18 cellular contexts compared by ENCODE assay signal in genomic region chr1:66267211-66267940, GRCh38.
DNase-seq lines count a peak whose midpoint lies in the region; ATAC-seq and TF ChIP-seq lines count a peak whose summit lies in the region.
"Had no signal": no experiment of that assay in that cellular context is flagged by ENCODE, and none has a peak within 500 bp of the region (broad histone marks: within the 10 kb centered on the region; RNA-seq: fewer than 3 reads in every experiment).

No MANE protein-coding gene starts in this region.

- H3K36me3 ChIP-seq in SJSA1, result no peaks in the 10 kb centered on the region
- no peaks in the 10 kb centered on the region for H3K36me3 ChIP-seq in skeletal muscle tissue (ENCODE audit: control insufficient read depth in 3 of 3, insufficient read depth in 3 of 3, low read length in 3 of 3)
- H3K36me3 ChIP-seq: prostate gland, transverse colon had no signal

- peak overlapping the region; percentile 0 to 69 (median 62) for H3K9ac ChIP-seq in skeletal muscle tissue (ENCODE audit: low read depth in 1 of 3, low read length in 3 of 3)

- H3K4me3 ChIP-seq in HL-60 (replicated peaks; ENCODE audit: insufficient read depth, low read length) (no peak overlapping the region), SJSA1 (no peak overlapping the region), fibroblast of pulmonary artery (replicated peaks; ENCODE audit: low read depth, low read length) (no peak overlapping the region), skeletal muscle tissue (ENCODE audit: low read length in 3 of 3) (peak overlapping the region; percentile 43 to 54 (median 46))
- H3K4me3 ChIP-seq: prostate gland, transverse colon had no signal

- ATAC-seq in HG02884 (IDR thresholded peaks at IDR 0.05; ENCODE audit: unreplicated experiment), result no peak

- H3K4me1 ChIP-seq in SJSA1 (replicated peaks) (peaks cover 82% of the 10 kb centered on the region), skeletal muscle tissue (ENCODE audit: control insufficient read depth in 3 of 3, insufficient read depth in 3 of 3, low read length in 3 of 3) (peaks cover 37 to 52% (median 44%) of the 10 kb centered on the region in 3 donors)

- H3K27me3 ChIP-seq in HL-60 (ENCODE audit: insufficient read depth, poor library complexity, severe bottlenecking) (no peaks in the 10 kb centered on the region), SJSA1 (replicated peaks) (no peaks in the 10 kb centered on the region), skeletal muscle tissue (ENCODE audit: control insufficient read depth in 3 of 3, insufficient read depth in 3 of 3, low read length in 3 of 3) (no peaks in the 10 kb centered on the region)
- H3K27me3 ChIP-seq: transverse colon had no signal

- no peak for DNase-seq in HL-60 (ENCODE audit: low read depth in 1 of 2, low spot score in 1 of 2)
- no peak for DNase-seq in SJSA1 (ENCODE audit: low read depth in 1 of 2, low spot score in 2 of 2)
- DNase-seq in fibroblast of pulmonary artery (ENCODE audit: low read depth), result peak; percentile 73
- no peak for DNase-seq in H4 (ENCODE audit: low spot score)
- no peak for DNase-seq in activated effector memory CD4-positive, alpha-beta T cell treated with anti-CD3 and anti-CD28 coated beads, Interleukin-2, amount 50 U/mL, for 16 hours
- DNase-seq: activated CD4-positive, alpha-beta memory T cell treated with anti-CD3 and anti-CD28 coated beads for 36 hours; aorta; CD4-positive, CD25-positive, alpha-beta regulatory T cell; effector CD4-positive, alpha-beta T cell; glutamatergic neuron; NCI-H1930; NCI-H526; Right ventricle myocardium superior; T1000; transverse colon had no signal

- H3K9me3 ChIP-seq in SJSA1 (replicated peaks) (no peaks in the 10 kb centered on the region), skeletal muscle tissue (ENCODE audit: control insufficient read depth in 3 of 3, low read length in 3 of 3) (no peaks in the 10 kb centered on the region)
- H3K9me3 ChIP-seq: prostate gland, transverse colon had no signal

- TF ChIP-seq CTCF in HL-60 (IDR thresholded peaks at IDR 0.05; ENCODE audit: insufficient read depth, low read length) (no peak), fibroblast of pulmonary artery (IDR thresholded peaks at IDR 0.05; ENCODE audit: low read length, missing control alignments) (no peak)

- peak overlapping the region; percentile 19 for H3K27ac ChIP-seq in HL-60 (replicated peaks)
- peak overlapping the region; percentile 54 for H3K27ac ChIP-seq in SJSA1
- peak overlapping the region; percentile 85 for H3K27ac ChIP-seq in skeletal muscle tissue (ENCODE audit: low read depth, low read length)

Comparison
In these comparisons a context has a peak if more than half of its experiments do, and no peak if none do; other contexts are left out.
1. H3K27ac ChIP-seq: peak in every context shown above with its lines; median percentile 85 in skeletal muscle tissue; 54 in SJSA1; 19 in HL-60.
2. H3K4me3 ChIP-seq: peak in skeletal muscle tissue (3 of 3); none in HL-60 (single experiment), SJSA1 (single experiment) and fibroblast of pulmonary artery (single experiment).